In the genomic region with DNA sequence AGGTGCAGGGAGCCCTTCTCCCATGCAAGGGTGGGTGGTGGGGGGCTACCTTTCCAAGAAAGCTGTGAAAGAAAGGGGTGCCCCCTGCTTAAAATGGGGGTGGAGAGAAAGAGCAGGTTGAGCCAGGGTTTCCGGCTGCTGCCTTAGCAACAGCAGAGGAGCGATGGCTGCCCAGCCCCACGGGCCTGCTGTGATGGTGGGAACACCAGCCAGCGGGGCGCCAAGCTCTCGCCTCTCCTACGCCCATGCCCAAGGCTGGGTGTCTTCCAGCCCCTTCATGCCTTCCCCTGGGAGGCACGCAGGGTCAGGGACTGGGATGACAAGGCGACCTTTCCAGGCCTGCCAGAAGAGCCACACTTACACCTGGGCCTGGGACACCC, we compare ENCODE assay signal across 12 cellular contexts. TPM values are rescaled to one million over a fixed set of nuclear protein-coding genes. Genes with fewer than 3 reads are reported as not detected.
A peak's percentile ranks its signal among the peaks of the same experiment; 100 is the strongest.
DNase-seq lines count a peak whose midpoint lies in the region; ATAC-seq and TF ChIP-seq lines count a peak whose summit lies in the region.
"Had no signal": no experiment of that assay in that cellular context is flagged by ENCODE, and none has a peak within 500 bp of the region (broad histone marks: within the 10 kb centered on the region; RNA-seq: fewer than 3 reads in every experiment).

No MANE protein-coding gene starts in this region.

- H3K36me3 ChIP-seq in heart left ventricle, result no peaks in the 10 kb centered on the region
- no peaks in the 10 kb centered on the region for H3K36me3 ChIP-seq in ovary
- H3K36me3 ChIP-seq in uterus, result no peaks in the 10 kb centered on the region

- H3K36me3 Mint-ChIP-seq in activated CD4-positive, alpha-beta T cell treated with anti-CD3 and anti-CD28 coated beads for 36 hours (ENCODE audit: low read depth), result peaks cover 39% of the 10 kb centered on the region
- H3K36me3 Mint-ChIP-seq in stimulated activated naive CD8-positive, alpha-beta T cell treated with anti-CD3 and anti-CD28 coated beads, Interleukin-15, Interleukin-2, amounts not matched to agents 100 ng/mL and 50 ng/mL, for 24 hours (ENCODE audit: low read depth), result peaks cover 37% of the 10 kb centered on the region

- ATAC-seq in activated CD4-positive, alpha-beta T cell treated with anti-CD3 and anti-CD28 coated beads for 36 hours, result no peak
- ATAC-seq in heart left ventricle, result no peak

- TF ChIP-seq POLR2A in heart left ventricle (IDR thresholded peaks at IDR 0.05) (no peak), ovary (IDR thresholded peaks at IDR 0.05) (no peak), uterus (IDR thresholded peaks at IDR 0.05) (no peak)

- POLR2A ChIA-PET in activated CD4-positive, alpha-beta T cell treated with anti-CD3 and anti-CD28 coated beads for 36 hours (lab: Charles Lee), result interaction anchor here (1.0 to 7.9 kb wide), 2 partner anchors 75 to 87 kb away, joined by 5 to 86 read pairs; no protein-coding TSS in a partner anchor

- H3K9me3 Mint-ChIP-seq in activated CD4-positive, alpha-beta T cell treated with anti-CD3 and anti-CD28 coated beads for 36 hours (ENCODE audit: low read depth), result no peaks in the 10 kb centered on the region
- no peaks in the 10 kb centered on the region for H3K9me3 Mint-ChIP-seq in stimulated activated naive CD8-positive, alpha-beta T cell treated with anti-CD3 and anti-CD28 coated beads, Interleukin-15, Interleukin-2, amounts not matched to agents 100 ng/mL and 50 ng/mL, for 24 hours

- H3K27ac ChIP-seq in heart left ventricle (peak overlapping the region in 10 of 12 donors; percentile 11 to 98 (median 52)), ovary (no peak overlapping the region), uterus (no peak overlapping the region)
- H3K27ac ChIP-seq: 22Rv1 had no signal

- H3K4me1 Mint-ChIP-seq in activated CD4-positive, alpha-beta T cell treated with anti-CD3 and anti-CD28 coated beads for 36 hours, result peaks cover 52% of the 10 kb centered on the region
- H3K4me1 Mint-ChIP-seq in stimulated activated naive CD8-positive, alpha-beta T cell treated with anti-CD3 and anti-CD28 coated beads, Interleukin-15, Interleukin-2, amounts not matched to agents 100 ng/mL and 50 ng/mL, for 24 hours (ENCODE audit: low read depth), result peaks cover 73% of the 10 kb centered on the region

- peak overlapping the region in 4 of 12 donors; percentile 6 to 78 (median 58) for H3K4me3 ChIP-seq in heart left ventricle
- no peak overlapping the region for H3K4me3 ChIP-seq in ovary
- H3K4me3 ChIP-seq in uterus, result no peak overlapping the region

- TF ChIP-seq CTCF in heart left ventricle (IDR thresholded peaks at IDR 0.05) (no peak), ovary (IDR thresholded peaks at IDR 0.05) (no peak), uterus (IDR thresholded peaks at IDR 0.05) (no peak)

- peak overlapping the region; percentile 100 for H3K27ac Mint-ChIP-seq in activated CD4-positive, alpha-beta T cell treated with anti-CD3 and anti-CD28 coated beads for 36 hours
- peak overlapping the region; percentile 98 for H3K27ac Mint-ChIP-seq in stimulated activated naive CD8-positive, alpha-beta T cell treated with anti-CD3 and anti-CD28 coated beads, Interleukin-15, Interleukin-2, amounts not matched to agents 100 ng/mL and 50 ng/mL, for 24 hours

- H3K9me3 ChIP-seq in heart left ventricle (no peaks in the 10 kb centered on the region), ovary (no peaks in the 10 kb centered on the region), uterus (no peaks in the 10 kb centered on the region)

- intact Hi-C loops in activated CD4-positive, alpha-beta T cell treated with anti-CD3 and anti-CD28 coated beads for 36 hours (cut with DNase I, micrococcal nuclease), result loop anchor here in 1 of 2 experiments (5.0 kb wide), 3 partner anchors 277 to 968 kb away; partner anchors contain the start of genes GPATCH8, KANSL1 and KIF18B
- intact Hi-C loops in heart left ventricle (cut with DNase I), result loop anchor here in 4 of 10 donors (5.0 kb wide), 4 partner anchors 38 to 93 kb away; partner anchors contain the start of genes SPATA32 (in 3 of the 4) and MAP3K14 (in 1 of the 4)
- intact Hi-C loops in ovary (cut with DNase I), result loop anchor here in 3 of 4 donors (5.0 to 10.0 kb wide), 3 partner anchors 50 to 610 kb away; no protein-coding TSS in a partner anchor
- intact Hi-C loops in uterus (cut with DNase I; ENCODE audit: low total_unique reads), result loop anchor here (5.0 kb wide), 1 partner anchor 163 kb away; no protein-coding TSS in a partner anchor

- peak; percentile 78 for DNase-seq in activated CD4-positive, alpha-beta T cell treated with anti-CD3 and anti-CD28 coated beads for 36 hours
- no peak for DNase-seq in activated CD4-positive, alpha-beta T cell treated with anti-CD3 and anti-CD28 coated beads for 4 hours
- peak; percentile 49 to 57 for DNase-seq in activated CD4-positive, alpha-beta T cell treated with anti-CD3 and anti-CD28 coated beads, Interleukin-2, amount 50 U/mL, for 48 hours
- DNase-seq in heart left ventricle, result peak in 2 of 5 donors; percentile 24 to 42
- DNase-seq in ovary, result no peak
- DNase-seq in NK-92 treated with Interleukin-12 subunit alpha and Interleukin-12 subunit beta, amount 100 ng/mL, for 24 hours (lab: John Stamatoyannopoulos, UW), result no peak
- no peak for DNase-seq in uterus
- DNase-seq: NCI-H2029 had no signal

- WGBS in heart left ventricle, 4 donors, result 73 to 79% (median 78%) methylated on average over 7 to 9 of the region's 9 CpGs
- 88 to 96% (median 91%) methylated on average over 9 of the region's 9 CpGs for WGBS in ovary, 3 donors

- TF ChIP-seq EP300 in ovary (IDR thresholded peaks at IDR 0.05), result no peak

- peaks cover 0 to 81% (median 53%) of the 10 kb centered on the region in 12 donors for H3K4me1 ChIP-seq in heart left ventricle
- H3K4me1 ChIP-seq in ovary (ENCODE audit: insufficient read depth), result no peaks in the 10 kb centered on the region
- peaks cover 0 to 6% of the 10 kb centered on the region in 2 donors for H3K4me1 ChIP-seq in uterus

- peak overlapping the region; percentile 94 for H3K4me3 Mint-ChIP-seq in activated CD4-positive, alpha-beta T cell treated with anti-CD3 and anti-CD28 coated beads for 36 hours
- H3K4me3 Mint-ChIP-seq in stimulated activated naive CD8-positive, alpha-beta T cell treated with anti-CD3 and anti-CD28 coated beads, Interleukin-15, Interleukin-2, amounts not matched to agents 100 ng/mL and 50 ng/mL, for 24 hours, result peak overlapping the region; percentile 99

- CTCF ChIA-PET in activated CD4-positive, alpha-beta T cell treated with anti-CD3 and anti-CD28 coated beads for 36 hours (lab: Charles Lee), result interaction anchor here (0.6 to 3.0 kb wide), 3 partner anchors 11 to 326 kb away, joined by 3 to 30 read pairs (median 5); partner anchors contain the start of gene MAP3K14

- H3K27me3 Mint-ChIP-seq in activated CD4-positive, alpha-beta T cell treated with anti-CD3 and anti-CD28 coated beads for 36 hours, result no peaks in the 10 kb centered on the region
- no peaks in the 10 kb centered on the region for H3K27me3 Mint-ChIP-seq in stimulated activated naive CD8-positive, alpha-beta T cell treated with anti-CD3 and anti-CD28 coated beads, Interleukin-15, Interleukin-2, amounts not matched to agents 100 ng/mL and 50 ng/mL, for 24 hours

- no peaks in the 10 kb centered on the region for H3K27me3 ChIP-seq in heart left ventricle
- H3K27me3 ChIP-seq in ovary, result no peaks in the 10 kb centered on the region
- H3K27me3 ChIP-seq in uterus, result no peaks in the 10 kb centered on the region

RNA-seq across cellular contexts. Expression of gene FMNL1, which starts 3.0 kb away (rescaled TPM):
- 100 to 1,000 TPM; 268 to 295 TPM for total RNA-seq in activated CD4-positive, alpha-beta T cell treated with anti-CD3 and anti-CD28 coated beads for 36 hours
- total RNA-seq in heart left ventricle, result 10 to 100 TPM in 5 of 9 donors, 1 to 10 TPM in 4; 6.4 to 52.8 (median 10.3) TPM
- polyA plus RNA-seq in heart left ventricle, result 1 to 10 TPM; 5.4 to 7.8 TPM
- 10 to 100 TPM in 2 of 7 donors, 1 to 10 TPM in 5; 3.7 to 24.0 (median 6.1) TPM for total RNA-seq in ovary
- polyA plus RNA-seq in ovary, result 1 to 10 TPM; 2.1 to 7.1 TPM
- 10 to 100 TPM in 1 of 4 donors, 1 to 10 TPM in 3; 2.6 to 12.3 (median 3.6) TPM for total RNA-seq in uterus

RNA-seq across cellular contexts. Expression of gene SPATA32, which starts 37.2 kb away (rescaled TPM):
- total RNA-seq in activated CD4-positive, alpha-beta T cell treated with anti-CD3 and anti-CD28 coated beads for 36 hours, result under 1 TPM; 0.21 to 0.25 TPM
- total RNA-seq in heart left ventricle, result not detected
- not detected for polyA plus RNA-seq in heart left ventricle
- under 1 TPM in 1 of 7 donors, not detected in 6; 0.12 TPM for total RNA-seq in ovary
- polyA plus RNA-seq in ovary, result not detected
- not detected for total RNA-seq in uterus
- total RNA-seq: fibroblast of lung, mesenteric fat pad had no signal
- polyA plus RNA-seq: fibroblast of lung had no signal

Comparison
In these comparisons a context has a peak if more than half of its experiments do, and no peak if none do; other contexts are left out.
1. DNase-seq: peak in activated CD4-positive, alpha-beta T cell treated with anti-CD3 and anti-CD28 coated beads for 36 hours (single experiment) and activated CD4-positive, alpha-beta T cell treated with anti-CD3 and anti-CD28 coated beads, Interleukin-2, amount 50 U/mL, for 48 hours (2 of 2); none in activated CD4-positive, alpha-beta T cell treated with anti-CD3 and anti-CD28 coated beads for 4 hours (0 of 2), ovary (0 of 5), NK-92 treated with Interleukin-12 subunit alpha and Interleukin-12 subunit beta, amount 100 ng/mL, for 24 hours (single experiment) and uterus (0 of 2).
2. H3K27ac ChIP-seq: peak in heart left ventricle (10 of 12); none in ovary (0 of 2) and uterus (0 of 2).
3. RNA of gene FMNL1, which starts 3.0 kb away (total RNA-seq): 268 to 295 TPM in activated CD4-positive, alpha-beta T cell treated with anti-CD3 and anti-CD28 coated beads for 36 hours; 6.4 to 52.8 TPM in heart left ventricle, 3.7 to 24.0 TPM in ovary and 2.6 to 12.3 TPM in uterus; every median in the first group is over 4 times any median in the second.